Comparison of ENCODE assay signal across 9 cellular contexts in the genomic region with DNA sequence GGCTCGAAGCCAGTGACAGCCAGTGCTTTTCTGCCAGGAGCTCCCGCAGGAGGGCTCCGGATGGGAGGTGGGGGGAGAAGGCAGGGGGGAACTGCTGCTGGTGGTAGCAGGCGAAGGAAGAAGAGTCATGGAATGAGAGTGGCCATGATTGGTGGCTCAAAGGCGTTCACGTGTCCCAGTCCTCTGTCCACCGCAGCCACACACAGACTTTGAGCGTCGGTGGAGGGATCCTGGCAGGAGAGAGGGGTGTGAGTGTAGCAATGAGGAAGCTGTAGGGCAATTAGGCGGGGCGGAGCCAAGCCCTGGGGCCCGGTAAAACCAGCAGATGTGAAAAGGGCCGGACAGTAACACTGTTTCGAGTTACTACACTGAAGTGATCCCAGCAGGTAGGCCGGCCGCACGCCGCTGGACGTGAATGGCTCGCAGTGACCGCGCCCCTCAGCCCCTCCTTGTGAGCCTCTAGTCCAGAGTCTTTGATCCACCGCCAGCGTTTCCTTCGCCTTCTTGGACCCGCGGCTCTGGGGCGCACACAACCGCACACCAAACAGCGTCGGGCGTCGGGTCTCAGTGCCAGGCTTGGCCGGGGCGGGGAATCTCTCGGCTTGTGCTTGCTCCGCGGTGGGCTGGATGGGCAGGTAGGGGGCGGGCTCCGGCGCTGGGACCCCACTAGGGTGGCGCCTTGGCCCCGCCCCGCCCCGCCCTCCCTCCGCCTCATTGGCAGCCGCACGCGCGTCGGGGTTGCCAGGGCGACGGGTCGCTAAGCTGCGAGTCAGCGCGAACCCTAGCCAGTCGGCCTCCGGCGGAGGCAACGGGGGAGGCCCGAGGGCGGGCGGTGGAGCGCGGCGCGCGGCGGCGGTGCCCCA. TPM values are rescaled to one million over a fixed set of nuclear protein-coding genes. Genes with fewer than 3 reads are reported as not detected.
DNase-seq lines count a peak whose midpoint lies in the region; ATAC-seq and TF ChIP-seq lines count a peak whose summit lies in the region.
"Had no signal": no experiment of that assay in that cellular context is flagged by ENCODE, and none has a peak within 500 bp of the region (broad histone marks: within the 10 kb centered on the region; RNA-seq: fewer than 3 reads in every experiment).

LRRC10B (plus strand) TSS at position 788 of the 863 bp plus-strand sequence. CDS start 250 bp downstream, outside the sequence.

- no peaks in the 10 kb centered on the region for H3K36me3 ChIP-seq in SK-N-SH (replicated peaks in 1 of 2; ENCODE audit: control insufficient read depth in 1 of 2, insufficient read depth in 2 of 2, low read length in 1 of 2)

- no peak for TF ChIP-seq CTCF in SK-N-SH (IDR thresholded peaks at IDR 0.05)

- H3K9me2 ChIP-seq in SK-N-SH, result no peaks in the 10 kb centered on the region

- DNase-seq in SK-N-SH (peak; percentile 93), NCI-H2227 treated with DMSO at 0.1 percent for 48 hours (lab: John Stamatoyannopoulos, UW) (peak; percentile 87), kidney tubule cell (ENCODE audit: low spot score) (peak; percentile 29)
- peak; percentile 28 to 34 for DNase-seq in stimulated activated CD4-positive, alpha-beta T cell treated with anti-CD3 and anti-CD28 coated beads, Interleukin-4, amount 100 ng/mL, for 48 hours (ENCODE audit: low read depth in 2 of 2)
- no peak for DNase-seq in effector CD8-positive, alpha-beta T cell (lab: John Stamatoyannopoulos, UW)
- DNase-seq: DND-41 had no signal

- no peaks in the 10 kb centered on the region for H3K79me2 ChIP-seq in SK-N-SH (ENCODE audit: insufficient read depth)

- peak within 1 kb of the TSS; percentile 30 for H3K4me3 Mint-ChIP-seq in activated naive CD4-positive, alpha-beta T cell treated with anti-CD3 and anti-CD28 coated beads, Interleukin-2, amount 50 U/mL, for 24 hours

- H3K36me3 Mint-ChIP-seq in activated naive CD4-positive, alpha-beta T cell treated with anti-CD3 and anti-CD28 coated beads, Interleukin-2, amount 50 U/mL, for 24 hours, result no peaks in the 10 kb centered on the region

- no peaks in the 10 kb centered on the region for H4K20me1 ChIP-seq in SK-N-SH (ENCODE audit: insufficient read depth)

- H3K27ac ChIP-seq in SK-N-SH (ENCODE audit: low read depth in 2 of 2, low read length in 1 of 2), result no peak within 1 kb of the TSS; a peak in 1 of 4 replicates

- WGBS in SK-N-SH (ENCODE audit: low lambda C conversion rate), result 21% methylated on average over 27 of the region's 71 CpGs

- peak within 1 kb of the TSS in 1 of 2 experiments; percentile 29; a peak in 2 of 4 replicates for H3K4me3 ChIP-seq in SK-N-SH (ENCODE audit: low read depth in 2 of 2, low read length in 1 of 2)

- H3K27ac Mint-ChIP-seq in activated naive CD4-positive, alpha-beta T cell treated with anti-CD3 and anti-CD28 coated beads, Interleukin-2, amount 50 U/mL, for 24 hours, result no peak within 1 kb of the TSS

- TF ChIP-seq RAD21 in SK-N-SH (IDR thresholded peaks at IDR 0.05; ENCODE audit: low read length), result no peak

- peaks cover 6% of the 10 kb centered on the region for H3K4me1 Mint-ChIP-seq in activated naive CD4-positive, alpha-beta T cell treated with anti-CD3 and anti-CD28 coated beads, Interleukin-2, amount 50 U/mL, for 24 hours

- no peaks in the 10 kb centered on the region for H3F3A ChIP-seq in SK-N-SH (replicated peaks; ENCODE audit: insufficient read depth)

- peak within 1 kb of the TSS; percentile 63; the same call in 1 of the 2 replicates for H3K4me2 ChIP-seq in SK-N-SH

- TF ChIP-seq EP300 in SK-N-SH (IDR thresholded peaks at IDR 0.05; ENCODE audit: borderline replicate concordance in 1 of 2, low read depth in 1 of 2, low read length in 1 of 2), result no peak

- H3K9ac ChIP-seq in SK-N-SH, result no peak within 1 kb of the TSS

- H3K9me3 Mint-ChIP-seq in activated naive CD4-positive, alpha-beta T cell treated with anti-CD3 and anti-CD28 coated beads, Interleukin-2, amount 50 U/mL, for 24 hours, result no peaks in the 10 kb centered on the region

- no peak; the same call in 2 of the 3 replicates for ATAC-seq in SK-N-SH treated with all-trans-retinoic acid at 6 μM for 48 hours
- no peak for ATAC-seq in HG02938 (IDR thresholded peaks at IDR 0.05; ENCODE audit: unreplicated experiment)

- H3K4me1 ChIP-seq in SK-N-SH (ENCODE audit: control insufficient read depth in 1 of 2, insufficient read depth in 2 of 2, low read depth in 1 of 2, low read length in 1 of 2), result peaks cover 0 to 38% of the 10 kb centered on the region in 2 experiments; a peak in 3 of 4 replicates

- H3K27me3 ChIP-seq in SK-N-SH (ENCODE audit: insufficient read depth), result peaks cover 32% of the 10 kb centered on the region

- H2AFZ ChIP-seq in SK-N-SH (ENCODE audit: low read depth), result no peak within 1 kb of the TSS

- H3K9me3 ChIP-seq in SK-N-SH, result no peaks in the 10 kb centered on the region

- CTCF ChIA-PET in SK-N-SH (lab: Yijun Ruan, JAX), result interaction anchor here (0.8 to 33.4 kb wide), 19 partner anchors 8 to 137 kb away, joined by 3 to 670 read pairs (median 5); partner anchors contain the start of gene SYT7

- peaks cover 25% of the 10 kb centered on the region for H3K27me3 Mint-ChIP-seq in activated naive CD4-positive, alpha-beta T cell treated with anti-CD3 and anti-CD28 coated beads, Interleukin-2, amount 50 U/mL, for 24 hours

- POLR2A ChIA-PET in SK-N-SH (lab: Yijun Ruan, JAX), result interaction anchor here (0.5 to 1.1 kb wide), 5 partner anchors 13 to 212 kb away, joined by 3 to 5 read pairs (median 3); no protein-coding TSS in a partner anchor

TF ChIP-seq in SK-N-SH, 30 proteins besides CTCF, POLR2A, EP300 and RAD21:
- TF ChIP-seq RFX5 (IDR thresholded peaks at IDR 0.05; ENCODE audit: low read length) (peak; percentile 76), NFIC (IDR thresholded peaks at IDR 0.05; ENCODE audit: borderline replicate concordance) (no peak)

TF ChIP-seq in SK-N-SH treated with all-trans-retinoic acid at 6 μM for 48 hours, 23 proteins besides CTCF, POLR2A, EP300 and RAD21:
- TF ChIP-seq CSDC2 (CRISPR knock-in tag; IDR thresholded peaks at IDR 0.05) (no peak), ZC3H10 (CRISPR knock-in tag; IDR thresholded peaks at IDR 0.05) (no peak), ZNF565 (CRISPR knock-in tag; conservative IDR thresholded peaks at IDR 0.05; ENCODE audit: low read depth) (no peak), PPARA (CRISPR knock-in tag; IDR thresholded peaks at IDR 0.05; ENCODE audit: borderline replicate concordance) (no peak), TOX (CRISPR knock-in tag; IDR thresholded peaks at IDR 0.05; ENCODE audit: borderline replicate concordance) (no peak), TCF4 (CRISPR knock-in tag; IDR thresholded peaks at IDR 0.05; ENCODE audit: borderline replicate concordance) (no peak), GLIS3 (CRISPR knock-in tag; IDR thresholded peaks at IDR 0.05) (no peak), ZFP3 (CRISPR knock-in tag; IDR thresholded peaks at IDR 0.05) (no peak), ISL1 (CRISPR knock-in tag; IDR thresholded peaks at IDR 0.05) (no peak), ARNTL (CRISPR knock-in tag; IDR thresholded peaks at IDR 0.05; ENCODE audit: borderline replicate concordance, low read depth) (no peak)
- TF ChIP-seq, protein P1, sequence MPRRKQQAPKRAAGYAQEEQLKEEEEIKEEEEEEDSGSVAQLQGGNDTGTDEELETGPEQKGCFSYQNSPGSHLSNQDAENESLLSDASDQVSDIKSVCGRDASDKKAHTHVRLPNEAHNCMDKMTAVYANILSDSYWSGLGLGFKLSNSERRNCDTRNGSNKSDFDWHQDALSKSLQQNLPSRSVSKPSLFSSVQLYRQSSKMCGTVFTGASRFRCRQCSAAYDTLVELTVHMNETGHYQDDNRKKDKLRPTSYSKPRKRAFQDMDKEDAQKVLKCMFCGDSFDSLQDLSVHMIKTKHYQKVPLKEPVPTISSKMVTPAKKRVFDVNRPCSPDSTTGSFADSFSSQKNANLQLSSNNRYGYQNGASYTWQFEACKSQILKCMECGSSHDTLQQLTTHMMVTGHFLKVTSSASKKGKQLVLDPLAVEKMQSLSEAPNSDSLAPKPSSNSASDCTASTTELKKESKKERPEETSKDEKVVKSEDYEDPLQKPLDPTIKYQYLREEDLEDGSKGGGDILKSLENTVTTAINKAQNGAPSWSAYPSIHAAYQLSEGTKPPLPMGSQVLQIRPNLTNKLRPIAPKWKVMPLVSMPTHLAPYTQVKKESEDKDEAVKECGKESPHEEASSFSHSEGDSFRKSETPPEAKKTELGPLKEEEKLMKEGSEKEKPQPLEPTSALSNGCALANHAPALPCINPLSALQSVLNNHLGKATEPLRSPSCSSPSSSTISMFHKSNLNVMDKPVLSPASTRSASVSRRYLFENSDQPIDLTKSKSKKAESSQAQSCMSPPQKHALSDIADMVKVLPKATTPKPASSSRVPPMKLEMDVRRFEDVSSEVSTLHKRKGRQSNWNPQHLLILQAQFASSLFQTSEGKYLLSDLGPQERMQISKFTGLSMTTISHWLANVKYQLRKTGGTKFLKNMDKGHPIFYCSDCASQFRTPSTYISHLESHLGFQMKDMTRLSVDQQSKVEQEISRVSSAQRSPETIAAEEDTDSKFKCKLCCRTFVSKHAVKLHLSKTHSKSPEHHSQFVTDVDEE (CRISPR knock-in tag; IDR thresholded peaks at IDR 0.05), result no peak
- TF ChIP-seq, protein P2, sequence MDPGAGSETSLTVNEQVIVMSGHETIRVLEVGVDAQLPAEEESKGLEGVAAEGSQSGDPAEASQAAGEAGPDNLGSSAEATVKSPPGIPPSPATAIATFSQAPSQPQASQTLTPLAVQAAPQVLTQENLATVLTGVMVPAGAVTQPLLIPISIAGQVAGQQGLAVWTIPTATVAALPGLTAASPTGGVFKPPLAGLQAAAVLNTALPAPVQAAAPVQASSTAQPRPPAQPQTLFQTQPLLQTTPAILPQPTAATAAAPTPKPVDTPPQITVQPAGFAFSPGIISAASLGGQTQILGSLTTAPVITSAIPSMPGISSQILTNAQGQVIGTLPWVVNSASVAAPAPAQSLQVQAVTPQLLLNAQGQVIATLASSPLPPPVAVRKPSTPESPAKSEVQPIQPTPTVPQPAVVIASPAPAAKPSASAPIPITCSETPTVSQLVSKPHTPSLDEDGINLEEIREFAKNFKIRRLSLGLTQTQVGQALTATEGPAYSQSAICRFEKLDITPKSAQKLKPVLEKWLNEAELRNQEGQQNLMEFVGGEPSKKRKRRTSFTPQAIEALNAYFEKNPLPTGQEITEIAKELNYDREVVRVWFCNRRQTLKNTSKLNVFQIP (CRISPR knock-in tag; IDR thresholded peaks at IDR 0.05; ENCODE audit: borderline replicate concordance, low read depth), result no peak

RNA-seq across cellular contexts. Expression of gene LRRC10B, which starts in this region (rescaled TPM):
- 0.11 TPM in 1 of 2 replicates, not detected in the other for polyA plus RNA-seq in SK-N-SH (2012; rRNA removed)
- polyA plus RNA-seq in SK-N-SH (2012; cell fraction: cytosol; rRNA removed), result 0.03 and 0.12 TPM in 2 replicates
- polyA plus RNA-seq in SK-N-SH (2012; cell fraction: nucleus; rRNA removed), result 0.02 and 0.08 TPM in 2 replicates

Comparison
In these comparisons a context has a peak if more than half of its experiments do, and no peak if none do; other contexts are left out.
1. Peak in DNase-seq and H3K4me2 ChIP-seq in SK-N-SH; RNA of the gene not detected or under 1 TPM.